ENCODE assay signal across 8 cellular contexts in the genomic region with DNA sequence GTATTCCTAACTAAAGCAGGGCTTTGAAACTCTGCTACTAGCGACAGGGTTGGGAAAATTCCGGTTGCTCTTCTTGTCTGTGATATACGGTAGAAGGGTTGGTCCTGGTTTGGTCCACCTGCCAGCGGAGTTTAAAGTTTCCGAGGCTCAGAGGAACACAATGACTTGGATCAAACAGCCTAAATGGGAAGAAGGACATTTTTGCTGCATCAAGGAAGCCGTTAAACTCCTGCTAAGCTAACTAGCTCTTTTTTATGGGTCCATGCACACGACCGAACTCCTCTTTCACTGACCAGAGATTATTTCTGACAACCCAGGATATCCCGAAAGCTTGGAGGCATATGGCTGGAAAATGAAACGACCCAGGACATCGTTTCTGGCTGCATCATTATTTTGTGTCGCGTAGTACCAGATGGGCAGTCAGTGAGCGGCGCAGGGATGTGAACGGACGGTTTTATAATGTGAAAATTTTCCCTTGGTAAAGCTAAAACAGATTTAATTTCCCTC. TPM values are rescaled to one million over a fixed set of nuclear protein-coding genes. Genes with fewer than 3 reads are reported as not detected.
A peak's percentile ranks its signal among the peaks of the same experiment; 100 is the strongest.
DNase-seq lines count a peak whose midpoint lies in the region; TF ChIP-seq lines count a peak whose summit lies in the region.

A gene with protein sequence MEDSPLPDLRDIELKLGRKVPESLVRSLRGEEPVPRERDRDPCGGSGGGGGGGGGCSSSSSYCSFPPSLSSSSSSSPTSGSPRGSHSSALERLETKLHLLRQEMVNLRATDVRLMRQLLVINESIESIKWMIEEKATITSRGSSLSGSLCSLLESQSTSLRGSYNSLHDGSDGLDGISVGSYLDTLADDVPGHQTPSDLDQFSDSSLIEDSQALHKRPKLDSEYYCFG (plus strand): TSS at position 160 of the 507 bp plus-strand sequence. CDS start 696 bp downstream, outside the sequence.

- no peak within 1 kb of the TSS for H2AK5ac ChIP-seq in mesendoderm (ENCODE audit: low read length)

- peak; percentile 50 for DNase-seq in AG04450 (ENCODE audit: low read depth, low spot score)
- peak; percentile 41 for DNase-seq in HFF-Myc (ENCODE audit: extremely low read depth, low read depth)
- DNase-seq in RWPE1 (ENCODE audit: low spot score), result peak; percentile 55
- peak; percentile 54 for DNase-seq in epidermal melanocyte (ENCODE audit: insufficient read length, low spot score)
- peak; percentile 78 for DNase-seq in mesendoderm
- no peak for DNase-seq in type B pancreatic cell (ENCODE audit: extremely low spot score, unreplicated experiment)
- no peak for DNase-seq in erythroblast (lab: John Stamatoyannopoulos, UW)
- no peak for DNase-seq in activated CD4-positive, CD25-positive, alpha-beta regulatory T cell treated with anti-CD3 and anti-CD28 coated beads, Interleukin-2, amount 50 U/mL, for 72 hours

- H3K27me3 ChIP-seq in AG04450 (ENCODE audit: control insufficient read depth, insufficient read depth, low read length) (no peaks in the 10 kb centered on the region), mesendoderm (ENCODE audit: insufficient read depth, low read length, poor library complexity) (no peaks in the 10 kb centered on the region)

- no peaks in the 10 kb centered on the region for H3K79me2 ChIP-seq in mesendoderm (ENCODE audit: control insufficient read depth, insufficient read depth, low read length)

- H2BK120ac ChIP-seq in mesendoderm (ENCODE audit: low read depth, low read length), result no peak within 1 kb of the TSS

- H3K36me3 Mint-ChIP-seq in type B pancreatic cell, result peaks cover 3% of the 10 kb centered on the region

- no peaks in the 10 kb centered on the region for H3K36me3 ChIP-seq in mesendoderm (ENCODE audit: control insufficient read depth, insufficient read depth, low read length)

- no CpG with 5 or more reads among the region's 17 CpGs for WGBS in mesendoderm (ENCODE audit: extremely low coverage, insufficient coverage, low lambda C conversion rate)

- peak within 1 kb of the TSS; percentile 90 for H3K4me3 ChIP-seq in AG04450 (ENCODE audit: low read depth, low read length)
- H3K4me3 ChIP-seq in HFF-Myc (replicated peaks; ENCODE audit: low read depth, low read length), result peak within 1 kb of the TSS; percentile 73
- H3K4me3 ChIP-seq in mesendoderm (ENCODE audit: low read length), result peak within 1 kb of the TSS; percentile 40

- peak within 1 kb of the TSS; percentile 28 for H3K9ac ChIP-seq in mesendoderm (ENCODE audit: low read length)

- CTCF ChIA-PET in AG04450 (lab: Charles Lee), result interaction anchor here (0.6 to 2.8 kb wide), 11 partner anchors 9 to 150 kb away, joined by 3 to 20 read pairs (median 5); no protein-coding TSS in a partner anchor
- CTCF ChIA-PET in RWPE1 (lab: Yijun Ruan, JAX), result interaction anchor here (0.6 to 1.7 kb wide), 4 partner anchors 40 to 247 kb away, joined by 3 to 6 read pairs (median 3); no protein-coding TSS in a partner anchor

- no peak for TF ChIP-seq POLR2A in erythroblast (IDR thresholded peaks at IDR 0.05; ENCODE audit: low read length)

- H3K79me1 ChIP-seq in mesendoderm (ENCODE audit: low read length), result no peaks in the 10 kb centered on the region

- H3K23ac ChIP-seq in mesendoderm (ENCODE audit: low read length), result no peak within 1 kb of the TSS

- H3K27ac Mint-ChIP-seq in type B pancreatic cell, result peak within 1 kb of the TSS; percentile 89

- no peak within 1 kb of the TSS for H4K5ac ChIP-seq in mesendoderm (ENCODE audit: low read length)

- no peak within 1 kb of the TSS for H4K8ac ChIP-seq in mesendoderm (ENCODE audit: low read depth, low read length)

- peak within 1 kb of the TSS; percentile 86 for H3K56ac ChIP-seq in mesendoderm (ENCODE audit: low read length)

- H2BK5ac ChIP-seq in mesendoderm (ENCODE audit: low read length), result no peak within 1 kb of the TSS

- H3K4me1 ChIP-seq in mesendoderm (ENCODE audit: control insufficient read depth, low read depth, low read length), result no peaks in the 10 kb centered on the region

- H3K4me2 ChIP-seq in mesendoderm (ENCODE audit: low read length), result peak within 1 kb of the TSS; percentile 92

- peaks cover 7% of the 10 kb centered on the region for H3K4me1 Mint-ChIP-seq in type B pancreatic cell (ENCODE audit: unreplicated experiment)

- peak within 1 kb of the TSS; percentile 96 for H3K4me3 Mint-ChIP-seq in type B pancreatic cell

- H2BK15ac ChIP-seq in mesendoderm (replicated peaks; ENCODE audit: low read depth), result no peak within 1 kb of the TSS

- POLR2A ChIA-PET in AG04450 (lab: Yijun Ruan, JAX), result interaction anchor here (0.8 to 3.0 kb wide), 3 partner anchors 40 to 107 kb away, joined by 4 to 28 read pairs (median 11); no protein-coding TSS in a partner anchor
- POLR2A ChIA-PET in RWPE1 (lab: Yijun Ruan, JAX; ENCODE audit: low non-redundant PET), result no interaction called here

- H3K9me3 ChIP-seq in AG04450 (ENCODE audit: control insufficient read depth, insufficient read depth, low read length), result peaks cover 4% of the 10 kb centered on the region; the same call in 1 of the 2 replicates

- no peak within 1 kb of the TSS for H3K18ac ChIP-seq in mesendoderm (ENCODE audit: low read length)

- H3K9me3 Mint-ChIP-seq in type B pancreatic cell, result no peaks in the 10 kb centered on the region

- H3K4ac ChIP-seq in mesendoderm (ENCODE audit: low read depth, low read length), result no peak within 1 kb of the TSS

- H3K27ac ChIP-seq in AG04450 (ENCODE audit: low read depth, low read length) (peak within 1 kb of the TSS; percentile 89), RWPE1 (peak within 1 kb of the TSS; percentile 90), mesendoderm (ENCODE audit: low read depth, low read length) (no peak within 1 kb of the TSS)

- H3K27me3 Mint-ChIP-seq in type B pancreatic cell, result no peaks in the 10 kb centered on the region

- TF ChIP-seq CTCF in AG04450 (IDR thresholded peaks at IDR 0.05; ENCODE audit: low read depth, low read length) (no peak), HFF-Myc (IDR thresholded peaks at IDR 0.05; ENCODE audit: low read depth, low read length, missing control alignments) (no peak), RWPE1 (conservative IDR thresholded peaks at IDR 0.05; ENCODE audit: low read depth) (no peak), type B pancreatic cell (conservative IDR thresholded peaks at IDR 0.05) (no peak)

RNA-seq across cellular contexts. Expression of the gene that starts here (rescaled TPM):
- polyA plus RNA-seq in AG04450 (2011; rRNA removed), result 40.8 and 51.4 TPM in 2 replicates
- 80.2 and 81.8 TPM in 2 replicates for polyA minus RNA-seq in AG04450 (2011; rRNA and poly(A)+ RNA removed)
- polyA plus RNA-seq in mesendoderm (2013, experiment 1 of 2), result 0.22 TPM
- 0.24 TPM for polyA plus RNA-seq in mesendoderm (2013, experiment 2 of 2)
- 8.7 and 15.9 TPM in 2 replicates for total RNA-seq in type B pancreatic cell (ENCODE audit: low replicate concordance)

Comparison
In these comparisons a context has a peak if more than half of its experiments do, and no peak if none do; other contexts are left out.
1. DNase-seq: peak in AG04450 (single experiment), HFF-Myc (single experiment), RWPE1 (single experiment), epidermal melanocyte (single experiment) and mesendoderm (single experiment); none in type B pancreatic cell (single experiment), erythroblast (0 of 2) and activated CD4-positive, CD25-positive, alpha-beta regulatory T cell treated with anti-CD3 and anti-CD28 coated beads, Interleukin-2, amount 50 U/mL, for 72 hours (single experiment).
2. H3K4me3 ChIP-seq: peak in every context shown above with its lines; median percentile 90 in AG04450; 73 in HFF-Myc; 40 in mesendoderm.